In the genomic region with DNA sequence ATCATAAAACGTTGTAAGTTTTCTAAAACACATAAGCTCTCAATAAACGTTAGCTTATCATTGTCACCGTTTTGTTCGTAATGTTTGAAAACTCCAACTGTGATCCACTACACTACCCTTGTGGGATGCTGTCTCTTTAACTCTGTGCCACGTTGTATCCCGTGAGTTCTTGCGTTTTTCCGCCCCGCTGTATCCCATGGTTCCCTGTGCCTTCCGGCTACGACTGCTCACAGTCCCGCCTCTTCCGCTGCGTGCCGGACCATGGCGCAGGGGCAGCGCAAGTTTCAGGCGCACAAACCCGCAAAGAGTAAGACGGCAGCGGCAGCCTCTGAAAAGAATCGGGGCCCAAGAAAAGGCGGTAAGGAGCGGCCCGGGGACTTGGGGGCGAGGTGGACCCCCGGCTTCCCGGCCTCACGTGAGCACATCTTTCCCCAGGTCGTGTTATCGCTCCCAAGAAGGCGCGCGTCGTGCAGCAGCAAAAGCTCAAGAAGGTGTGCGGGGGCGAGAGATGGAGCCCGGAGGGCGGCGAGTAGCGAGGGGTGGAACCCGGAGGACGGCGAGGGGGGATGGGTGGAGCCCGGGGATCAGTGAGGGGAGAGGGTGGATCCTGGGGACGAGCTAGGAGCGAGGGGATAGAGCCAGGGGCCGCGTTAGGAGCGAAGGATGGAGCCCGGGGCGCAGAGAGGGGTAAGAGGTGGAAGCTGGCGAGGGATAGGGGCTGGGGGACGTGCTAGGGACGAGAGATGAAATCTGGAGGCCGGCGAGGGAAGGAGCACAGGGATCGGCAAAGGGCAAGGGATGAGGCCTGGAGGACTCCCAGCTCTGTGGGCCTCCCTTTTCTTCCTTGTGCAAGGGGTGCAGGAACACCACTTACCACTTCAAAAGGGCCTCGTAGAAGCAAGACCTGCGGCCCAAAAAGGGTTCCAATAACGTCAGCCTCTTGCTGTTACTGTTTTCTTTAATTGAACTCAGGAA, we compare ENCODE assay signal across 8 cellular contexts. TPM values are rescaled to one million over a fixed set of nuclear protein-coding genes. Genes with fewer than 3 reads are reported as not detected.
DNase-seq lines count a peak whose midpoint lies in the region; ATAC-seq and TF ChIP-seq lines count a peak whose summit lies in the region.

A gene (plus strand): TSS at position 240 of the 975 bp plus-strand sequence. CDS start 22 bp downstream, at position 262.

- peaks cover 6% of the 10 kb centered on the region for H3K36me3 Mint-ChIP-seq in natural killer cell treated with Interleukin-12 subunit alpha and Interleukin-12 subunit beta and Interleukin-15 and Interleukin-18, amount 100 ng/mL, for 72 hours

- no peaks in the 10 kb centered on the region for H3K9me3 Mint-ChIP-seq in natural killer cell treated with Interleukin-12 subunit alpha and Interleukin-12 subunit beta and Interleukin-15 and Interleukin-18, amount 100 ng/mL, for 72 hours

- peak; percentile 100 for ATAC-seq in natural killer cell treated with Interleukin-12 subunit alpha and Interleukin-12 subunit beta and Interleukin-15 and Interleukin-18, amount 100 ng/mL, for 72 hours
- peak; percentile 99 for ATAC-seq in stimulated activated naive CD8-positive, alpha-beta T cell treated with anti-CD3 and anti-CD28 coated beads, Interleukin-15, Interleukin-2, amounts not matched to agents 100 U/mL and 50 U/mL, for 24 hours

- peak within 1 kb of the TSS; percentile 86 to 93 for H3K27ac Mint-ChIP-seq in natural killer cell treated with Interleukin-12 subunit alpha and Interleukin-12 subunit beta and Interleukin-15 and Interleukin-18, amount 100 ng/mL, for 72 hours

- H3K4me1 Mint-ChIP-seq in natural killer cell treated with Interleukin-12 subunit alpha and Interleukin-12 subunit beta and Interleukin-15 and Interleukin-18, amount 100 ng/mL, for 72 hours (ENCODE audit: low read depth in 2 of 2) = peaks cover 21 to 22% of the 10 kb centered on the region in 2 donors

- H3K4me3 Mint-ChIP-seq in natural killer cell treated with Interleukin-12 subunit alpha and Interleukin-12 subunit beta and Interleukin-15 and Interleukin-18, amount 100 ng/mL, for 72 hours = peak within 1 kb of the TSS; percentile 97

- H3K27me3 ChIP-seq in H7 (ENCODE audit: control insufficient read depth, insufficient read depth, low read length) = no peaks in the 10 kb centered on the region

- peak within 1 kb of the TSS; percentile 93 for H3K4me3 ChIP-seq in H7 (ENCODE audit: insufficient read depth, low read depth, low read length)
- H3K4me3 ChIP-seq in fibroblast of pulmonary artery (replicated peaks; ENCODE audit: low read depth, low read length) = peak within 1 kb of the TSS; percentile 95

- no peak for TF ChIP-seq CTCF in fibroblast of pulmonary artery (IDR thresholded peaks at IDR 0.05; ENCODE audit: low read length, missing control alignments)

- peak; percentile 88 for DNase-seq in ELF-1 (ENCODE audit: low read depth, low spot score)
- DNase-seq in H7 = peak; percentile 95
- peak; percentile 93 for DNase-seq in M059J (ENCODE audit: low read depth)
- DNase-seq in SHP77 (lab: John Stamatoyannopoulos, UW) = peak; percentile 71 to 83
- DNase-seq in activated effector memory CD4-positive, alpha-beta T cell treated with Interleukin-2 at 50 U/mL for 16 hours = peak; percentile 84
- peak; percentile 93 for DNase-seq in fibroblast of pulmonary artery (ENCODE audit: low read depth)
- peak; percentile 90 for DNase-seq in natural killer cell treated with Interleukin-12 subunit alpha and Interleukin-12 subunit beta and Interleukin-15 and Interleukin-18, amount 100 ng/mL, for 72 hours (ENCODE audit: low spot score)
- peak; percentile 92 for DNase-seq in stimulated activated naive CD8-positive, alpha-beta T cell treated with anti-CD3 and anti-CD28 coated beads, Interleukin-15, Interleukin-2, amounts not matched to agents 100 U/mL and 50 U/mL, for 24 hours

- H3K27me3 Mint-ChIP-seq in natural killer cell treated with Interleukin-12 subunit alpha and Interleukin-12 subunit beta and Interleukin-15 and Interleukin-18, amount 100 ng/mL, for 72 hours = no peaks in the 10 kb centered on the region

- H3K36me3 ChIP-seq in H7 (replicated peaks; ENCODE audit: control insufficient read depth, insufficient read depth, low read length) = peaks cover 19% of the 10 kb centered on the region

RNA-seq across cellular contexts. Expression of the gene that starts here (rescaled TPM):
- total RNA-seq in H7 (2014; rRNA removed; shearing (Covaris generic)) = 91.5 and 120 TPM in 2 replicates
- 213 and 349 TPM in 2 replicates for total RNA-seq in M059J (2014; rRNA removed; shearing (Covaris generic))
- total RNA-seq in natural killer cell treated with Interleukin-12 subunit alpha and Interleukin-12 subunit beta and Interleukin-15 and Interleukin-18, amount 100 ng/mL, for 72 hours = 10 to 100 TPM; 53.0 to 83.6 TPM

Comparison
In these comparisons a context has a peak if more than half of its experiments do, and no peak if none do; other contexts are left out.
1. Peak in every context shown above with its lines: DNase-seq, ATAC-seq and H3K4me3 ChIP-seq.